In the genomic region with DNA sequence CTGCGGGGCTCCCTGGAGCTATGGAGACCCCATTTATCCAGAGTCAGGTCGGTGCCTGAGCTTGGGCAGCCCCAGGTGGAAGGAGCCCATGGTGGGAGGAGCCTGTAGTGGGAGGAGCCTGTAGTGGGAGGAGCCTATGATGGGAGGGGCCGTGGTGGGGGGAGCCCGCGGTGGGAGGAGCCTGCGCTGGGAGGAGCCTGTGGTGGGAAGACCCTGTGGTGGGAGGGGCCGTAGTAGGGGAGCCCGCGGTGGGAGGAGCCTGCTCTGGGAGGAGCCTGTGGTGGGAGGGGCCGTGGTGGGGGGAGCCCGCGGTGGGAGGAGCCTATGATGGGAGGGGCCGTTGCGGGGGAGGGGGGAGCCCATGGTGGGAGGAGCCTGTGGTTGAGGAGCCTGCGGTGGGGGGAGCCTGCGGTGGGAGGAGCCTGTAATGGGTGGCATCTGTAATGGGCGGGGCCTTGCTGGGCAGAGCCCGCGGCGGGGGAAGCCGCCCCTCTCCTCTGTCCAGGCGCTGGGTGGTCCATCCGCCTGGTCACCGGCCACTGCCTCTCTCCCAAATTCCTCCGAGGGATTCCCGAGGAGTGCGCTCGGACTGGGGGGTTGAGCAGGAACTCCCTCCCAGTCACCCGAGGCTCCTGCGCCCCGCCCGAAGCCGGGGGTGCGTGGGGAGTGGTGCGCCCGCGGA, we compare ENCODE assay signal across 8 cellular contexts. TPM values are rescaled to one million over a fixed set of nuclear protein-coding genes. Genes with fewer than 3 reads are reported as not detected.
A peak's percentile ranks its signal among the peaks of the same experiment; 100 is the strongest.
DNase-seq lines count a peak whose midpoint lies in the region; ATAC-seq and TF ChIP-seq lines count a peak whose summit lies in the region.

No MANE protein-coding gene starts in this region.

- H3K36me3 ChIP-seq in Karpas-422 (ENCODE audit: insufficient read depth, low read length) = no peaks in the 10 kb centered on the region
- H3K36me3 ChIP-seq in sigmoid colon = peaks cover 0 to 4% (median under 1%) of the 10 kb centered on the region in 4 donors

- H3K4me3 Mint-ChIP-seq in T-cell = peak overlapping the region; percentile 59 to 76 (median 61)

- H3K4me1 Mint-ChIP-seq in T-cell = peaks cover 12 to 31% (median 18%) of the 10 kb centered on the region in 3 donors

- H3K4me1 ChIP-seq in Karpas-422 (ENCODE audit: low read length) (peaks cover 48% of the 10 kb centered on the region), sigmoid colon (peaks cover 0 to 14% (median 11%) of the 10 kb centered on the region in 4 donors)

- H3K4me3 ChIP-seq in Karpas-422 (ENCODE audit: low read length) (peak overlapping the region; percentile 60), sigmoid colon (peak overlapping the region; percentile 31 to 55 (median 46))

- no peaks in the 10 kb centered on the region for H3K36me3 Mint-ChIP-seq in T-cell

- H3K9me3 Mint-ChIP-seq in T-cell = no peaks in the 10 kb centered on the region

- DNase-seq in AG20443 (ENCODE audit: low spot score) (peak; percentile 92), Karpas-422 (peak; percentile 94), T-cell (peak; percentile 74 to 92 (median 87)), left ventricle myocardium superior (peak; percentile 81), sigmoid colon (peak; percentile 91), AML-193 (lab: John Stamatoyannopoulos, UW) (no peak)
- DNase-seq in activated naive CD8-positive, alpha-beta T cell treated with anti-CD3 and anti-CD28 coated beads, Interleukin-2, amount 50 U/mL, for 16 hours (ENCODE audit: low read depth, low spot score) = peak; percentile 79

- ATAC-seq in GM19328 (IDR thresholded peaks at IDR 0.05; ENCODE audit: unreplicated experiment) (peak; percentile 59), T-cell (replicated peaks in 1 of 4) (peak; percentile 73 to 84 (median 76)), left ventricle myocardium superior (peak; percentile 82)

- H3K27me3 ChIP-seq in Karpas-422 (ENCODE audit: low read length) = no peaks in the 10 kb centered on the region
- H3K27me3 ChIP-seq in sigmoid colon = peaks cover 10 to 57% (median 45%) of the 10 kb centered on the region in 3 donors

- no peak for TF ChIP-seq EP300 in sigmoid colon (IDR thresholded peaks at IDR 0.05)

- no peak overlapping the region for H2AFZ ChIP-seq in Karpas-422 (ENCODE audit: low read length)

- peak overlapping the region; percentile 55 for H3K9ac ChIP-seq in Karpas-422 (ENCODE audit: low read length)

- peaks cover 16% of the 10 kb centered on the region; the same call in 1 of the 2 replicates for H4K20me1 ChIP-seq in Karpas-422 (ENCODE audit: insufficient read depth, low read depth, low read length)

- TF ChIP-seq CTCF in sigmoid colon (IDR thresholded peaks at IDR 0.05) = no peak

- POLR2A ChIA-PET in T-cell (lab: Charles Lee) = interaction anchor here in 1 of 2 donors (0.6 kb wide), 1 partner anchor 426 kb away, joined by 3 read pairs; the partner anchor contains the start of gene SAMD10

- H3K9me3 ChIP-seq in Karpas-422 (ENCODE audit: low read length) = no peaks in the 10 kb centered on the region
- no peaks in the 10 kb centered on the region for H3K9me3 ChIP-seq in sigmoid colon

- peak overlapping the region; percentile 88 to 90 for H3K27ac Mint-ChIP-seq in T-cell

- H3K27me3 Mint-ChIP-seq in T-cell = peaks cover 0 to 6% of the 10 kb centered on the region in 2 donors

- H3K79me2 ChIP-seq in Karpas-422 (ENCODE audit: low read length) = no peaks in the 10 kb centered on the region

- TF ChIP-seq POLR2A in sigmoid colon (IDR thresholded peaks at IDR 0.05) = no peak

- H3K27ac ChIP-seq in Karpas-422 (ENCODE audit: low read length) (peak overlapping the region; percentile 83), sigmoid colon (peak overlapping the region in 1 of 4 donors; percentile 34)

- CTCF ChIA-PET in T-cell (lab: Charles Lee) = interaction anchor here in 1 of 2 donors (0.9 to 1.0 kb wide), 2 partner anchors 16 to 88 kb away, joined by 3 read pairs; no protein-coding TSS in a partner anchor

- H3K9me2 ChIP-seq in Karpas-422 (replicated peaks; ENCODE audit: insufficient read depth, low read length) = no peaks in the 10 kb centered on the region

- WGBS in sigmoid colon, 2 donors = 2 to 3% methylated on average over 37 of the region's 37 CpGs

- H3K4me2 ChIP-seq in Karpas-422 (ENCODE audit: low read depth, low read length, poor library complexity, severe bottlenecking) = peak overlapping the region; percentile 71

- intact Hi-C loops in left ventricle myocardium superior (cut with micrococcal nuclease) = no loop called here
- intact Hi-C loops in sigmoid colon (cut with DNase I) = no loop called here

RNA-seq across cellular contexts. Expression of gene FNDC11, which starts 0.6 kb away (rescaled TPM):
- total RNA-seq in Karpas-422 (2014; rRNA removed; shearing (Covaris generic); ENCODE audit: low replicate concordance) = 0.48 and 1.6 TPM in 2 replicates
- 1 to 10 TPM in 2 of 5 donors, under 1 TPM in 3; 0.38 to 1.8 (median 0.70) TPM for total RNA-seq in T-cell
- total RNA-seq in left ventricle myocardium superior = 0.15 TPM
- total RNA-seq in sigmoid colon = under 1 TPM; 0.16 to 0.55 (median 0.45) TPM
- under 1 TPM in 2 of 3 donors, not detected in 1; under 0.01 to 0.47 TPM for polyA plus RNA-seq in sigmoid colon

RNA-seq across cellular contexts. Expression of gene SRMS, which starts 5.8 kb away (rescaled TPM):
- total RNA-seq in Karpas-422 (2014; rRNA removed; shearing (Covaris generic); ENCODE audit: low replicate concordance) = not detected in 2 replicates
- total RNA-seq in T-cell (not detected), left ventricle myocardium superior (not detected), sigmoid colon (not detected)
- polyA plus RNA-seq in sigmoid colon = 1 to 10 TPM in 1 of 3 donors, under 1 TPM in 1, not detected in 1; 0.19 to 2.4 TPM

RNA-seq across cellular contexts. Expression of gene PTK6, which starts 16.2 kb away (rescaled TPM):
- 0.51 TPM in 1 of 2 replicates, not detected in the other for total RNA-seq in Karpas-422 (2014; rRNA removed; shearing (Covaris generic); ENCODE audit: low replicate concordance)
- total RNA-seq in T-cell (under 1 TPM; 0.15 to 0.47 (median 0.23) TPM), left ventricle myocardium superior (not detected), sigmoid colon (under 1 TPM in 2 of 4 donors, not detected in 2; 0.28 to 0.36 TPM)
- 10 to 100 TPM; 59.5 to 80.7 (median 73.3) TPM for polyA plus RNA-seq in sigmoid colon

RNA-seq across cellular contexts. Expression of gene HELZ2, which starts 20.6 kb away (rescaled TPM):
- total RNA-seq in Karpas-422 (2014; rRNA removed; shearing (Covaris generic); ENCODE audit: low replicate concordance) = 15.4 and 15.8 TPM in 2 replicates
- total RNA-seq in T-cell = 10 to 100 TPM; 31.6 to 73.0 (median 43.5) TPM
- total RNA-seq in left ventricle myocardium superior = 13.2 TPM
- total RNA-seq in sigmoid colon = 10 to 100 TPM in 3 of 4 donors, 1 to 10 TPM in 1; 9.5 to 48.1 (median 15.4) TPM
- 10 to 100 TPM in 1 of 3 donors, 1 to 10 TPM in 2; 1.2 to 38.4 (median 3.5) TPM for polyA plus RNA-seq in sigmoid colon

RNA-seq across cellular contexts. Expression of gene PPDPF, which starts 32.8 kb away (rescaled TPM):
- 16.2 and 51.0 TPM in 2 replicates for total RNA-seq in Karpas-422 (2014; rRNA removed; shearing (Covaris generic); ENCODE audit: low replicate concordance)
- total RNA-seq in T-cell (100 to 1,000 TPM; 147 to 320 (median 300) TPM), left ventricle myocardium superior (307 TPM), sigmoid colon (100 to 1,000 TPM in 3 of 4 donors, 10 to 100 TPM in 1; 82.8 to 244 (median 146) TPM)
- 1,000 to 10,000 TPM in 2 of 3 donors, 100 to 1,000 TPM in 1; 658 to 1,688 (median 1,153) TPM for polyA plus RNA-seq in sigmoid colon

Comparison
In these comparisons a context has a peak if more than half of its experiments do, and no peak if none do; other contexts are left out.
1. DNase-seq: peak in AG20443 (single experiment), Karpas-422 (single experiment), T-cell (34 of 34), activated naive CD8-positive, alpha-beta T cell treated with anti-CD3 and anti-CD28 coated beads, Interleukin-2, amount 50 U/mL, for 16 hours (single experiment), left ventricle myocardium superior (single experiment) and sigmoid colon (single experiment); none in AML-193 (0 of 2).
2. Peak in every context shown above with its lines, with median percentiles within 50 percentile points of each other: ATAC-seq.